Comparison of ENCODE assay signal across 13 cellular contexts in genomic region chr12:23621910-23622309, GRCh38.
"Had no signal": no experiment of that assay in that cellular context is flagged by ENCODE, and none has a peak within 500 bp of the region (broad histone marks: within the 10 kb centered on the region; RNA-seq: fewer than 3 reads in every experiment).

No MANE protein-coding gene starts in this region.

- H3K36me3 ChIP-seq: ascending aorta, esophagus muscularis mucosa had no signal

- H3K4me3 ChIP-seq: ascending aorta, dorsolateral prefrontal cortex, esophagus muscularis mucosa, skin epidermis had no signal

- ATAC-seq: left cardiac atrium; naive thymus-derived CD8-positive, alpha-beta T cell had no signal

- DNase-seq: activated CD4-positive, alpha-beta memory T cell treated with anti-CD3 and anti-CD28 coated beads, Interleukin-2, amount 10 ng/mL, durations not matched to agents 7 days and 5 days; activated CD4-positive, alpha-beta T cell treated with anti-CD3 and anti-CD28 coated beads for 1 hour; activated CD8-positive, alpha-beta memory T cell treated with anti-CD3 and anti-CD28 coated beads, Interleukin-2, amount 50 U/mL, for 4 hours; activated naive CD4-positive, alpha-beta T cell; dorsolateral prefrontal cortex; foreskin fibroblast; glutamatergic neuron; left cardiac atrium; naive thymus-derived CD8-positive, alpha-beta T cell; posterior cingulate gyrus had no signal

- H3K9me3 ChIP-seq: ascending aorta, esophagus muscularis mucosa had no signal

- H3K4me1 ChIP-seq: esophagus muscularis mucosa had no signal
